ENCODE assay signal across 1 cellular context in genomic region chr6:155491421-155491820, GRCh38.
TF ChIP-seq lines count a peak whose summit lies in the region.

No MANE protein-coding gene starts in this region.

TF ChIP-seq in HepG2, 621 proteins besides CTCF, POLR2A, EP300 and RAD21 (continued from another document and continues in another):
- TF ChIP-seq, protein P1, sequence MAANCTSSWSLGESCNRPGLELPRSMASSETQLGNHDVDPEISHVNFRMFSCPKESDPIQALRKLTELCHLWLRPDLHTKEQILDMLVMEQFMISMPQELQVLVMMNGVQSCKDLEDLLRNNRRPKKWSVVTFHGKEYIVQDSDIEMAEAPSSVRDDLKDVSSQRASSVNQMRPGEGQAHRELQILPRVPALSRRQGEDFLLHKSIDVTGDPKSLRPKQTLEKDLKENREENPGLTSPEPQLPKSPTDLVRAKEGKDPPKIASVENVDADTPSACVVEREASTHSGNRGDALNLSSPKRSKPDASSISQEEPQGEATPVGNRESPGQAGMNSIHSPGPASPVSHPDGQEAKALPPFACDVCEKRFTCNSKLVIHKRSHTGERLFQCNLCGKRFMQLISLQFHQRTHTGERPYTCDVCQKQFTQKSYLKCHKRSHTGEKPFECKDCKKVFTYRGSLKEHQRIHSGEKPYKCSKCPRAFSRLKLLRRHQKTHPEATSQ (CRISPR knock-in tag; IDR thresholded peaks at IDR 0.05; ENCODE audit: borderline replicate concordance) = no peak
- TF ChIP-seq SMYD3 (CRISPR knock-in tag; IDR thresholded peaks at IDR 0.05) = no peak
- no peak for TF ChIP-seq DZIP1 (CRISPR knock-in tag; IDR thresholded peaks at IDR 0.05)
- no peak for TF ChIP-seq MAZ (IDR thresholded peaks at IDR 0.05; ENCODE audit: borderline replicate concordance, low read depth, low read length)
- no peak for TF ChIP-seq MAZ (CRISPR knock-in tag; IDR thresholded peaks at IDR 0.05; ENCODE audit: low read depth)
- TF ChIP-seq KLF13 (CRISPR knock-in tag; IDR thresholded peaks at IDR 0.05) = no peak
- TF ChIP-seq ZNF496 (CRISPR knock-in tag; IDR thresholded peaks at IDR 0.05; ENCODE audit: insufficient replicate concordance) = no peak
- TF ChIP-seq ZBTB39 (CRISPR knock-in tag; IDR thresholded peaks at IDR 0.05) = peak; percentile 85
- TF ChIP-seq, protein P2, sequence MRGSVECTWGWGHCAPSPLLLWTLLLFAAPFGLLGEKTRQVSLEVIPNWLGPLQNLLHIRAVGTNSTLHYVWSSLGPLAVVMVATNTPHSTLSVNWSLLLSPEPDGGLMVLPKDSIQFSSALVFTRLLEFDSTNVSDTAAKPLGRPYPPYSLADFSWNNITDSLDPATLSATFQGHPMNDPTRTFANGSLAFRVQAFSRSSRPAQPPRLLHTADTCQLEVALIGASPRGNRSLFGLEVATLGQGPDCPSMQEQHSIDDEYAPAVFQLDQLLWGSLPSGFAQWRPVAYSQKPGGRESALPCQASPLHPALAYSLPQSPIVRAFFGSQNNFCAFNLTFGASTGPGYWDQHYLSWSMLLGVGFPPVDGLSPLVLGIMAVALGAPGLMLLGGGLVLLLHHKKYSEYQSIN (CRISPR knock-in tag; IDR thresholded peaks at IDR 0.05; ENCODE audit: borderline replicate concordance) = no peak
- no peak for TF ChIP-seq ZNF792 (CRISPR knock-in tag; IDR thresholded peaks at IDR 0.05)
- TF ChIP-seq NBN (conservative IDR thresholded peaks at IDR 0.05) = no peak
- TF ChIP-seq PCBP1 (IDR thresholded peaks at IDR 0.05; ENCODE audit: borderline replicate concordance, low read depth, low read length) = no peak
- TF ChIP-seq, protein P3, sequence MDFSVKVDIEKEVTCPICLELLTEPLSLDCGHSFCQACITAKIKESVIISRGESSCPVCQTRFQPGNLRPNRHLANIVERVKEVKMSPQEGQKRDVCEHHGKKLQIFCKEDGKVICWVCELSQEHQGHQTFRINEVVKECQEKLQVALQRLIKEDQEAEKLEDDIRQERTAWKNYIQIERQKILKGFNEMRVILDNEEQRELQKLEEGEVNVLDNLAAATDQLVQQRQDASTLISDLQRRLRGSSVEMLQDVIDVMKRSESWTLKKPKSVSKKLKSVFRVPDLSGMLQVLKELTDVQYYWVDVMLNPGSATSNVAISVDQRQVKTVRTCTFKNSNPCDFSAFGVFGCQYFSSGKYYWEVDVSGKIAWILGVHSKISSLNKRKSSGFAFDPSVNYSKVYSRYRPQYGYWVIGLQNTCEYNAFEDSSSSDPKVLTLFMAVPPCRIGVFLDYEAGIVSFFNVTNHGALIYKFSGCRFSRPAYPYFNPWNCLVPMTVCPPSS (IDR thresholded peaks at IDR 0.05) = no peak
- TF ChIP-seq RNF2 (conservative IDR thresholded peaks at IDR 0.05; ENCODE audit: low read depth) = no peak
- no peak for TF ChIP-seq ZNF333 (CRISPR knock-in tag; IDR thresholded peaks at IDR 0.05; ENCODE audit: borderline replicate concordance)
- TF ChIP-seq ZNF101 (CRISPR knock-in tag; IDR thresholded peaks at IDR 0.05; ENCODE audit: borderline replicate concordance, low read depth) = no peak
- no peak for TF ChIP-seq ZNF614 (CRISPR knock-in tag; IDR thresholded peaks at IDR 0.05; ENCODE audit: borderline replicate concordance)
- TF ChIP-seq SOX6 (IDR thresholded peaks at IDR 0.05) = no peak
- peak; percentile 74; the same call in 1 of the 2 replicates for TF ChIP-seq SOX6 (CRISPR knock-in tag; IDR thresholded peaks at IDR 0.05)
- no peak for TF ChIP-seq RBM22 (optimal IDR thresholded peaks at IDR 0.05; ENCODE audit: low read length)
- TF ChIP-seq, protein P4, sequence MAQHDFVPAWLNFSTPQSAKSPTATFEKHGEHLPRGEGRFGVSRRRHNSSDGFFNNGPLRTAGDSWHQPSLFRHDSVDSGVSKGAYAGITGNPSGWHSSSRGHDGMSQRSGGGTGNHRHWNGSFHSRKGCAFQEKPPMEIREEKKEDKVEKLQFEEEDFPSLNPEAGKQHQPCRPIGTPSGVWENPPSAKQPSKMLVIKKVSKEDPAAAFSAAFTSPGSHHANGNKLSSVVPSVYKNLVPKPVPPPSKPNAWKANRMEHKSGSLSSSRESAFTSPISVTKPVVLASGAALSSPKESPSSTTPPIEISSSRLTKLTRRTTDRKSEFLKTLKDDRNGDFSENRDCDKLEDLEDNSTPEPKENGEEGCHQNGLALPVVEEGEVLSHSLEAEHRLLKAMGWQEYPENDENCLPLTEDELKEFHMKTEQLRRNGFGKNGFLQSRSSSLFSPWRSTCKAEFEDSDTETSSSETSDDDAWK (CRISPR knock-in tag; IDR thresholded peaks at IDR 0.05) = no peak
- TF ChIP-seq FOXP1 (IDR thresholded peaks at IDR 0.05) = no peak
- TF ChIP-seq FOXP1 (CRISPR knock-in tag; IDR thresholded peaks at IDR 0.05) = peak; percentile 88
- TF ChIP-seq ZNF567 (CRISPR knock-in tag; IDR thresholded peaks at IDR 0.05; ENCODE audit: borderline replicate concordance) = no peak
- TF ChIP-seq RBM39 (IDR thresholded peaks at IDR 0.05; ENCODE audit: low read depth, low read length, poor library complexity, severe bottlenecking) = no peak
- no peak for TF ChIP-seq ZNF83 (CRISPR knock-in tag; IDR thresholded peaks at IDR 0.05; ENCODE audit: borderline replicate concordance)
- TF ChIP-seq ZNF724P (CRISPR knock-in tag; IDR thresholded peaks at IDR 0.05; ENCODE audit: borderline replicate concordance) = no peak
- no peak for TF ChIP-seq ZNF615 (CRISPR knock-in tag; IDR thresholded peaks at IDR 0.05; ENCODE audit: borderline replicate concordance)
- TF ChIP-seq KLF6 (CRISPR knock-in tag; IDR thresholded peaks at IDR 0.05) = no peak
- TF ChIP-seq DMTF1 (CRISPR knock-in tag; IDR thresholded peaks at IDR 0.05) = no peak
- no peak for TF ChIP-seq PATZ1 (CRISPR knock-in tag; IDR thresholded peaks at IDR 0.05)
- no peak for TF ChIP-seq GLI4 (CRISPR knock-in tag; IDR thresholded peaks at IDR 0.05; ENCODE audit: borderline replicate concordance)
- no peak for TF ChIP-seq MTF1 (CRISPR knock-in tag; IDR thresholded peaks at IDR 0.05)
- no peak for TF ChIP-seq ARNT2 (CRISPR knock-in tag; IDR thresholded peaks at IDR 0.05; ENCODE audit: low read depth)
- TF ChIP-seq MXI1 (IDR thresholded peaks at IDR 0.05; ENCODE audit: borderline replicate concordance, low read depth, low read length) = no peak
- TF ChIP-seq SAFB2 (CRISPR knock-in tag; IDR thresholded peaks at IDR 0.05; ENCODE audit: borderline replicate concordance, low read depth) = no peak
- TF ChIP-seq GATAD1 (CRISPR knock-in tag; IDR thresholded peaks at IDR 0.05) = no peak; the same call in 1 of the 2 replicates
- TF ChIP-seq DR1 (CRISPR knock-in tag; IDR thresholded peaks at IDR 0.05) = no peak
- no peak for TF ChIP-seq POGK (CRISPR knock-in tag; conservative IDR thresholded peaks at IDR 0.05)
- TF ChIP-seq ZNF10 (CRISPR knock-in tag; IDR thresholded peaks at IDR 0.05; ENCODE audit: borderline replicate concordance, low read depth) = no peak
- TF ChIP-seq TEAD2 (CRISPR knock-in tag; IDR thresholded peaks at IDR 0.05) = no peak
- TF ChIP-seq, protein P5, sequence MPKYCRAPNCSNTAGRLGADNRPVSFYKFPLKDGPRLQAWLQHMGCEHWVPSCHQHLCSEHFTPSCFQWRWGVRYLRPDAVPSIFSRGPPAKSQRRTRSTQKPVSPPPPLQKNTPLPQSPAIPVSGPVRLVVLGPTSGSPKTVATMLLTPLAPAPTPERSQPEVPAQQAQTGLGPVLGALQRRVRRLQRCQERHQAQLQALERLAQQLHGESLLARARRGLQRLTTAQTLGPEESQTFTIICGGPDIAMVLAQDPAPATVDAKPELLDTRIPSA (CRISPR knock-in tag; IDR thresholded peaks at IDR 0.05; ENCODE audit: borderline replicate concordance) = no peak
- TF ChIP-seq ZNF704 (CRISPR knock-in tag; IDR thresholded peaks at IDR 0.05; ENCODE audit: borderline replicate concordance) = no peak
- no peak for TF ChIP-seq PBX3 (CRISPR knock-in tag; IDR thresholded peaks at IDR 0.05; ENCODE audit: borderline replicate concordance)
- TF ChIP-seq ZNF746 (CRISPR knock-in tag; IDR thresholded peaks at IDR 0.05) = no peak
